ENCODE assay signal across 1 cellular context in genomic region chr19:43192381-43193155, GRCh38. TPM values are rescaled to one million over a fixed set of nuclear protein-coding genes. Genes with fewer than 3 reads are reported as not detected.
"Had no signal": no experiment of that assay in that cellular context is flagged by ENCODE, and none has a peak within 500 bp of the region (broad histone marks: within the 10 kb centered on the region; RNA-seq: fewer than 3 reads in every experiment).

No MANE protein-coding gene starts in this region.

RNA-seq across cellular contexts. Expression of gene PSG5, which starts 6.2 kb away (rescaled TPM):
- total RNA-seq: GM12878 had no signal

RNA-seq across cellular contexts. Expression of gene PSG4, which starts 12.9 kb away (rescaled TPM):
- total RNA-seq: GM12878 had no signal
- polyA plus RNA-seq: GM12878 had no signal
